8 cellular contexts compared by ENCODE assay signal in the genomic region with DNA sequence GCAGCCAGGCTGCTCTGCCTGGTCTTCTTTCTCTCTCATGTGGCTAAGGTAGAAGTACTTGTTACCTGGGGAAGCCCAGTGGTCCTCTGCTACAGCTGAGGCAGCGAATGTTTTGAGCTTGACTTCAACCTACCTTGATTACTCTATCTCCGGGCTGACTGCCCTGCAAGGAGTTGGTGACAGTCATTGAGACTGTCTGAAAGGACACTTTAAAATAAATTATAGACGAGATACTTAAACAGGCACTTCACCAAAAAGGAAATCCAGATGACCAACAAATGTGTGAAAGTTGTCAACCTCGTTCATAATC. TPM values are rescaled to one million over a fixed set of nuclear protein-coding genes. Genes with fewer than 3 reads are reported as not detected.
DNase-seq lines count a peak whose midpoint lies in the region; ATAC-seq, FAIRE-seq and TF ChIP-seq lines count a peak whose summit lies in the region.

No MANE protein-coding gene starts in this region.

- peak overlapping the region; percentile 85 for H3K4me3 ChIP-seq in CD8-positive, alpha-beta memory T cell (ENCODE audit: low read length)
- peak overlapping the region; percentile 74 for H3K4me3 ChIP-seq in bronchial epithelial cell (ENCODE audit: low read depth, low read length)

- H3K9me3 ChIP-seq in CD8-positive, alpha-beta memory T cell (ENCODE audit: low read length) = no peaks in the 10 kb centered on the region

- peak overlapping the region; percentile 83 to 96 (median 88) for H3K4me3 Mint-ChIP-seq in CD8-positive, alpha-beta memory T cell
- peak overlapping the region; percentile 83 to 95 (median 85) for H3K4me3 Mint-ChIP-seq in nephron

- no peaks in the 10 kb centered on the region for H3K27me3 ChIP-seq in CD8-positive, alpha-beta memory T cell (ENCODE audit: insufficient read depth, low read length, poor library complexity, severe bottlenecking)
- H3K27me3 ChIP-seq in bronchial epithelial cell (ENCODE audit: control insufficient read depth, insufficient read depth, low read length) = no peaks in the 10 kb centered on the region

- peaks cover 5% of the 10 kb centered on the region for H3K4me1 ChIP-seq in CD8-positive, alpha-beta memory T cell (ENCODE audit: insufficient read depth, low read length)

- H3K27ac ChIP-seq in CD8-positive, alpha-beta memory T cell (ENCODE audit: low read depth, low read length) = no peak overlapping the region

- FAIRE-seq in bronchial epithelial cell (lab: Jason Lieb, UNC) = no peak

- in situ Hi-C loops in ACHN (cut with HindIII; ENCODE audit: low pct_ligation_motif_present, low pct_unique_long_range_greater_than_20kb, low sequenced_read_pairs) = no loop called here

- TF ChIP-seq CTCF in bronchial epithelial cell (IDR thresholded peaks at IDR 0.05; ENCODE audit: insufficient read depth, low read length, severe bottlenecking) (no peak), nephron (IDR thresholded peaks at IDR 0.05; ENCODE audit: unreplicated experiment in 3 of 3) (no peak)

- POLR2A ChIA-PET in CD8-positive, alpha-beta memory T cell (lab: Charles Lee) = no interaction called here

- peaks cover 0 to 2% (median 0%) of the 10 kb centered on the region in 3 donors for H3K36me3 Mint-ChIP-seq in CD8-positive, alpha-beta memory T cell
- H3K36me3 Mint-ChIP-seq in nephron (ENCODE audit: low read depth) = no peaks in the 10 kb centered on the region

- no peaks in the 10 kb centered on the region for H3K9me3 Mint-ChIP-seq in CD8-positive, alpha-beta memory T cell
- H3K9me3 Mint-ChIP-seq in nephron = no peaks in the 10 kb centered on the region

- H3K27ac Mint-ChIP-seq in CD8-positive, alpha-beta memory T cell = peak overlapping the region in 4 of 8 donors; percentile 19 to 70 (median 40)
- no peak overlapping the region for H3K27ac Mint-ChIP-seq in nephron

- ATAC-seq in HG03095 (IDR thresholded peaks at IDR 0.05; ENCODE audit: unreplicated experiment) (peak; percentile 52), GM18907 (IDR thresholded peaks at IDR 0.05; ENCODE audit: unreplicated experiment) (no peak), HG03439 (IDR thresholded peaks at IDR 0.05; ENCODE audit: unreplicated experiment) (no peak)
- ATAC-seq in activated CD4-positive, CD25-positive, alpha-beta regulatory T cell treated with anti-CD3 and anti-CD28 coated beads, Interleukin-2, amount 50 U/mL, for 24 hours = no peak

- peaks cover 3 to 4% of the 10 kb centered on the region in 2 donors for H3K27me3 Mint-ChIP-seq in CD8-positive, alpha-beta memory T cell
- H3K27me3 Mint-ChIP-seq in nephron (ENCODE audit: low read depth) = peaks cover 10% of the 10 kb centered on the region

- no peak for DNase-seq in CD8-positive, alpha-beta memory T cell
- no peak for DNase-seq in bronchial epithelial cell (ENCODE audit: low read depth)
- no peak for DNase-seq in ACHN

- CTCF ChIA-PET in CD8-positive, alpha-beta memory T cell (lab: Charles Lee) = no interaction called here

- H3K4me1 Mint-ChIP-seq in CD8-positive, alpha-beta memory T cell = peaks cover 7 to 18% (median 16%) of the 10 kb centered on the region in 3 donors
- H3K4me1 Mint-ChIP-seq in nephron = peaks cover 14% of the 10 kb centered on the region

- no peaks in the 10 kb centered on the region for H3K36me3 ChIP-seq in CD8-positive, alpha-beta memory T cell (ENCODE audit: insufficient read depth, low read length)
- no peaks in the 10 kb centered on the region for H3K36me3 ChIP-seq in bronchial epithelial cell (ENCODE audit: control insufficient read depth, insufficient read depth, low read length)

RNA-seq across cellular contexts. Expression of gene CIT, which starts 0.5 kb away (rescaled TPM):
- total RNA-seq in CD8-positive, alpha-beta memory T cell = 10 to 100 TPM; 17.6 to 19.3 TPM
- polyA plus RNA-seq in CD8-positive, alpha-beta memory T cell = 0.61 TPM
- total RNA-seq in bronchial epithelial cell = 0.79 and 0.90 TPM in 2 replicates
